In genomic region chr6:122753688-122754056, GRCh38 we compare ENCODE assay signal across 12 cellular contexts. TPM values are rescaled to one million over a fixed set of nuclear protein-coding genes. Genes with fewer than 3 reads are reported as not detected.
DNase-seq lines count a peak whose midpoint lies in the region; ATAC-seq and TF ChIP-seq lines count a peak whose summit lies in the region.
"Had no signal": no experiment of that assay in that cellular context is flagged by ENCODE, and none has a peak within 500 bp of the region (broad histone marks: within the 10 kb centered on the region; RNA-seq: fewer than 3 reads in every experiment).

No MANE protein-coding gene starts in this region.

- H3K36me3 Mint-ChIP-seq in CD14-positive monocyte (peaks cover 0 to 7% of the 10 kb centered on the region in 2 donors), neural crest cell (ENCODE audit: low read depth) (peaks cover 15% of the 10 kb centered on the region), endodermal cell (ENCODE audit: low read depth) (peaks cover 9% of the 10 kb centered on the region)
- H3K36me3 Mint-ChIP-seq in effector memory CD8-positive, alpha-beta T cell (ENCODE audit: insufficient read depth): no peaks in the 10 kb centered on the region
- H3K36me3 Mint-ChIP-seq: activated naive CD4-positive, alpha-beta T cell treated with anti-CD3 and anti-CD28 coated beads, Interleukin-2, amount 50 U/mL, for 24 hours; CD8-positive, alpha-beta T cell had no signal

- H3K27me3 Mint-ChIP-seq in CD14-positive monocyte (ENCODE audit: low read depth in 3 of 3) (peaks cover 0 to 2% (median 0%) of the 10 kb centered on the region in 3 donors), neural crest cell (ENCODE audit: low read depth) (no peaks in the 10 kb centered on the region), endodermal cell (ENCODE audit: insufficient read depth) (peaks cover 68% of the 10 kb centered on the region)
- no peaks in the 10 kb centered on the region for H3K27me3 Mint-ChIP-seq in effector memory CD8-positive, alpha-beta T cell
- H3K27me3 Mint-ChIP-seq: activated CD4-positive, alpha-beta T cell treated with anti-CD3 and anti-CD28 coated beads, Interleukin-2, amount 10 ng/mL, durations not matched to agents 7 days and 5 days; activated naive CD4-positive, alpha-beta T cell treated with anti-CD3 and anti-CD28 coated beads, Interleukin-2, amount 50 U/mL, for 24 hours had no signal

- H3K4me1 Mint-ChIP-seq in CD14-positive monocyte: peaks cover 53% of the 10 kb centered on the region
- peaks cover 41% of the 10 kb centered on the region for H3K4me1 Mint-ChIP-seq in neural crest cell
- peaks cover 9% of the 10 kb centered on the region for H3K4me1 Mint-ChIP-seq in endodermal cell
- H3K4me1 Mint-ChIP-seq in effector memory CD8-positive, alpha-beta T cell (ENCODE audit: low read depth in 2 of 2): peaks cover 6 to 8% of the 10 kb centered on the region in 2 donors

- H3K9me3 ChIP-seq in tibial artery (no peaks in the 10 kb centered on the region), endodermal cell (ENCODE audit: control insufficient read depth, low read length) (peaks cover 22% of the 10 kb centered on the region)

- H3K4me3 Mint-ChIP-seq in CD14-positive monocyte: peak overlapping the region in 1 of 2 donors; percentile 9
- H3K4me3 Mint-ChIP-seq in neural crest cell: no peak overlapping the region
- no peak overlapping the region for H3K4me3 Mint-ChIP-seq in endodermal cell
- H3K4me3 Mint-ChIP-seq in effector memory CD8-positive, alpha-beta T cell: no peak overlapping the region
- H3K4me3 Mint-ChIP-seq: activated CD4-positive, alpha-beta T cell treated with anti-CD3 and anti-CD28 coated beads, Interleukin-2, amount 10 ng/mL, durations not matched to agents 7 days and 5 days; activated naive CD4-positive, alpha-beta T cell treated with anti-CD3 and anti-CD28 coated beads, Interleukin-2, amount 50 U/mL, for 24 hours; CD8-positive, alpha-beta T cell had no signal

- H3K4me3 ChIP-seq in tibial artery (no peak overlapping the region), endodermal cell (ENCODE audit: low read length) (no peak overlapping the region)

- ATAC-seq in HG02759 (IDR thresholded peaks at IDR 0.05; ENCODE audit: unreplicated experiment): no peak
- ATAC-seq in effector memory CD8-positive, alpha-beta T cell (replicated peaks): no peak
- ATAC-seq: CD8-positive, alpha-beta T cell had no signal

- WGBS in endodermal cell (ENCODE audit: insufficient coverage in 1 of 2, insufficient read length in 1 of 2), 2 experiments: 73 to 83% methylated on average over 3 to 4 of the region's 5 CpGs

- H3K9ac ChIP-seq in endodermal cell (ENCODE audit: extremely low read depth, low read length, poor library complexity, severe bottlenecking): no peak overlapping the region

- no peaks in the 10 kb centered on the region for H3K27me3 ChIP-seq in tibial artery
- H3K27me3 ChIP-seq in endodermal cell (ENCODE audit: control insufficient read depth, insufficient read depth, low read length, poor library complexity, severe bottlenecking): no peaks in the 10 kb centered on the region

- TF ChIP-seq CTCF in CD14-positive monocyte (IDR thresholded peaks at IDR 0.05) (no peak), neural crest cell (conservative IDR thresholded peaks at IDR 0.05) (no peak), tibial artery (IDR thresholded peaks at IDR 0.05) (no peak), endodermal cell (conservative IDR thresholded peaks at IDR 0.05) (no peak)

- DNase-seq in CD14-positive monocyte (ENCODE audit: low spot score) (no peak), NCI-H2029 treated with DMSO at 0.1 percent for 48 hours (lab: John Stamatoyannopoulos, UW) (peak; percentile 25), caudate nucleus (lab: John Stamatoyannopoulos, UW) (peak in 1 of 61 donors; percentile 30), neural crest cell (ENCODE audit: low read depth, low spot score) (no peak), tibial artery (no peak), endodermal cell (no peak)
- no peak for DNase-seq in effector memory CD8-positive, alpha-beta T cell
- DNase-seq: activated CD4-positive, alpha-beta T cell treated with anti-CD3 and anti-CD28 coated beads, Interleukin-2, amount 10 ng/mL, durations not matched to agents 7 days and 5 days; CD8-positive, alpha-beta T cell; NCI-H2227 treated with DMSO at 0.1 percent for 48 hours had no signal

- intact Hi-C loops in CD14-positive monocyte (cut with micrococcal nuclease) (loop anchor here in 1 of 2 donors (5.0 kb wide), 1 partner anchor 34 kb away; the partner anchor contains the start of gene SMPDL3A), tibial artery (cut with DNase I; ENCODE audit: low total_unique reads) (no loop called here)

- H3K4me1 ChIP-seq in tibial artery (peaks cover 0 to 4% (median 0%) of the 10 kb centered on the region in 4 donors), endodermal cell (ENCODE audit: control insufficient read depth, insufficient read depth, low read length) (no peaks in the 10 kb centered on the region)

- H3K9me3 Mint-ChIP-seq in CD14-positive monocyte (peaks cover 2 to 10% (median 3%) of the 10 kb centered on the region in 7 donors), neural crest cell (peaks cover 24% of the 10 kb centered on the region), endodermal cell (peaks cover 43% of the 10 kb centered on the region)
- no peaks in the 10 kb centered on the region for H3K9me3 Mint-ChIP-seq in effector memory CD8-positive, alpha-beta T cell
- H3K9me3 Mint-ChIP-seq: activated CD4-positive, alpha-beta T cell treated with anti-CD3 and anti-CD28 coated beads, Interleukin-2, amount 10 ng/mL, durations not matched to agents 7 days and 5 days; activated naive CD4-positive, alpha-beta T cell treated with anti-CD3 and anti-CD28 coated beads, Interleukin-2, amount 50 U/mL, for 24 hours; CD8-positive, alpha-beta T cell had no signal

- H3K27ac ChIP-seq in caudate nucleus (ENCODE audit: low read depth, low read length) (peak overlapping the region; percentile 48), tibial artery (no peak overlapping the region), endodermal cell (ENCODE audit: low read depth, low read length) (no peak overlapping the region)

- H3K27ac Mint-ChIP-seq in CD14-positive monocyte (peak overlapping the region in 5 of 7 donors; percentile 42 to 88 (median 75)), neural crest cell (ENCODE audit: unreplicated experiment) (peak overlapping the region; percentile 81), endodermal cell (no peak overlapping the region)
- no peak overlapping the region for H3K27ac Mint-ChIP-seq in effector memory CD8-positive, alpha-beta T cell
- H3K27ac Mint-ChIP-seq: activated CD4-positive, alpha-beta T cell treated with anti-CD3 and anti-CD28 coated beads, Interleukin-2, amount 10 ng/mL, durations not matched to agents 7 days and 5 days; activated naive CD4-positive, alpha-beta T cell treated with anti-CD3 and anti-CD28 coated beads, Interleukin-2, amount 50 U/mL, for 24 hours had no signal

- H3K36me3 ChIP-seq in tibial artery (no peaks in the 10 kb centered on the region), endodermal cell (ENCODE audit: control insufficient read depth, insufficient read depth, low read length) (no peaks in the 10 kb centered on the region)

RNA-seq across cellular contexts. Expression of gene FABP7, which starts 25.8 kb away (rescaled TPM):
- not detected for polyA plus RNA-seq in CD14-positive monocyte
- total RNA-seq in neural crest cell: 246 and 256 TPM in 2 replicates
- total RNA-seq in endodermal cell: 1 to 10 TPM; 2.7 to 3.4 TPM
- 61.4 TPM for polyA plus RNA-seq in endodermal cell (2013, experiment 1 of 2)
- polyA plus RNA-seq in endodermal cell (2013, experiment 2 of 2): 55.5 TPM
- total RNA-seq: activated CD4-positive, alpha-beta T cell treated with anti-CD3 and anti-CD28 coated beads, Interleukin-2, amount 10 ng/mL, durations not matched to agents 7 days and 5 days; CD8-positive, alpha-beta T cell had no signal

RNA-seq across cellular contexts. Expression of gene SMPDL3A, which starts 35.4 kb away (rescaled TPM):
- 10 to 100 TPM; 21.3 to 30.1 TPM for polyA plus RNA-seq in CD14-positive monocyte
- total RNA-seq in neural crest cell (3.3 and 3.6 TPM in 2 replicates), endodermal cell (1 to 10 TPM; 2.8 to 3.2 TPM)
- polyA plus RNA-seq in endodermal cell (2013, experiment 1 of 2): 6.4 TPM
- polyA plus RNA-seq in endodermal cell (2013, experiment 2 of 2): 4.7 TPM
- total RNA-seq: CD8-positive, alpha-beta T cell had no signal

Comparison
In these comparisons a context has a peak if more than half of its experiments do, and no peak if none do; other contexts are left out.
1. H3K27ac Mint-ChIP-seq: peak in CD14-positive monocyte (5 of 7) and neural crest cell (single experiment); none in endodermal cell (single experiment) and effector memory CD8-positive, alpha-beta T cell (0 of 2).
2. RNA of gene FABP7, which starts 25.8 kb away (total RNA-seq): 246 to 256 TPM in neural crest cell; 2.7 to 3.4 TPM in endodermal cell; every median in the first group is over 10 times any median in the second.